Comparison of ENCODE assay signal across 9 cellular contexts in the genomic region with DNA sequence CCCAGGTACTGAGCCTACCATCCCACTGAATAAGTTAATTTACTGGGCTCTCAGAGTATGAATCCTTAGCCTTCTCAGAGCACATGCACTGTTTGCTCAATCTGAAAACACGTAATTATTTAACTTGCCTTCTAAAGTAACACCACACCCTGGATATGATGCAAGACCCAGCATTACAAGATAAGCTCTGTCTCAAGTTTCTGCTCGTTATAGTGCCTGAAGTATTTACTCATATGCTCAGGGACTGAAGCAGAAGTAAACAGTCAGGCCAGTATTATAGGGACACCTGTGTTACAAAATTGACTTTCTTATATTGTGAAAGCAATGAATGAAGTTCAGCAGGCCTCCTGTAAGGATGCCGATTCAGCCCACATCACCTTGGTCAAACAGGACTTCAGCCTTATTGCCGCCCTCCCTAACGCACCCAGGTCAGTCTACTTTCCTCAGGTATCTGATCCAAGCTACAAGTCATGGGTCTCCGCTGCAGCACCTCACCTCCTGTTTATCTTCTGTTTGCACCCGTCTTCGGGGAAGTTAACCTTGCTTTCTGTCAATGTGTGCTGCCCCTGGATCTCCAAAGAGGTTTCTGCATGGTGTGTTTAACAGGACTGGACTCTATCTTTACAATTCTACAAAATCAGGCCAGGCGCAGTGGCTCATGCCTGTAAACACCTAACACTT. TPM values are rescaled to one million over a fixed set of nuclear protein-coding genes. Genes with fewer than 3 reads are reported as not detected.
DNase-seq lines count a peak whose midpoint lies in the region; ATAC-seq and TF ChIP-seq lines count a peak whose summit lies in the region.
"Had no signal": no experiment of that assay in that cellular context is flagged by ENCODE, and none has a peak within 500 bp of the region (broad histone marks: within the 10 kb centered on the region; RNA-seq: fewer than 3 reads in every experiment).

No MANE protein-coding gene starts in this region.

- peaks cover 13 to 17% of the 10 kb centered on the region in 2 donors for H3K4me1 ChIP-seq in gastrocnemius medialis
- H3K4me1 ChIP-seq: SJCRH30 had no signal

- ATAC-seq in gastrocnemius medialis, result peak; percentile 98 to 99
- no peak for ATAC-seq in HG03095 (IDR thresholded peaks at IDR 0.05; ENCODE audit: unreplicated experiment)
- ATAC-seq in naive thymus-derived CD8-positive, alpha-beta T cell, result no peak
- ATAC-seq in GM21528 (IDR thresholded peaks at IDR 0.05; ENCODE audit: low FRiP score, unreplicated experiment), result no peak

- H3K36me3 Mint-ChIP-seq in naive thymus-derived CD8-positive, alpha-beta T cell, result peaks cover 0 to 7% (median 0%) of the 10 kb centered on the region in 3 donors

- in situ Hi-C loops in gastrocnemius medialis (cut with MboI; ENCODE audit: low sequenced_read_pairs in 4 of 4), result no loop called here

- H3K4me1 Mint-ChIP-seq in naive thymus-derived CD8-positive, alpha-beta T cell, result peaks cover 15 to 25% (median 22%) of the 10 kb centered on the region in 4 donors

- no peaks in the 10 kb centered on the region for H3K9me3 ChIP-seq in gastrocnemius medialis
- H3K9me3 ChIP-seq: SJCRH30 had no signal

- intact Hi-C loops in gastrocnemius medialis (cut with DNase I; ENCODE audit: low total_unique reads), result loop anchor here (1.0 kb wide), 2 partner anchors 42 to 47 kb away; no protein-coding TSS in a partner anchor

- peak in 1 of 5 experiments; percentile 15 for TF ChIP-seq CTCF in gastrocnemius medialis (IDR thresholded peaks at IDR 0.05 in 4 of 5, conservative IDR thresholded peaks at IDR 0.05 in 1 of 5)

- no peaks in the 10 kb centered on the region for H3K36me3 ChIP-seq in gastrocnemius medialis
- H3K36me3 ChIP-seq: SJCRH30 had no signal

- peak overlapping the region in 1 of 10 donors; percentile 14 for H3K27ac Mint-ChIP-seq in naive thymus-derived CD8-positive, alpha-beta T cell

- no peaks in the 10 kb centered on the region for H3K27me3 Mint-ChIP-seq in naive thymus-derived CD8-positive, alpha-beta T cell

- TF ChIP-seq POLR2A in erythroblast (IDR thresholded peaks at IDR 0.05; ENCODE audit: low read length) (peak; percentile 46), gastrocnemius medialis (IDR thresholded peaks at IDR 0.05) (peak in 1 of 2 donors; percentile 23)

- H3K4me3 ChIP-seq in gastrocnemius medialis, result no peak overlapping the region
- H3K4me3 ChIP-seq: SJCRH30 had no signal

- POLR2A ChIA-PET in naive thymus-derived CD8-positive, alpha-beta T cell (lab: Charles Lee), result interaction anchor here (2.5 kb wide), 1 partner anchor 17 kb away, joined by 6 read pairs; no protein-coding TSS in a partner anchor

- H3K27ac ChIP-seq in gastrocnemius medialis, result peak overlapping the region; percentile 64 to 86 (median 74)
- H3K27ac ChIP-seq: SJCRH30 had no signal

- H3K4me3 Mint-ChIP-seq in naive thymus-derived CD8-positive, alpha-beta T cell, result no peak overlapping the region

- no peaks in the 10 kb centered on the region for H3K27me3 ChIP-seq in gastrocnemius medialis
- H3K27me3 ChIP-seq: SJCRH30 had no signal

- DNase-seq in H4 (ENCODE audit: low spot score) (peak; percentile 95), NCI-H69 (lab: John Stamatoyannopoulos, UW) (peak; percentile 67), erythroblast (lab: John Stamatoyannopoulos, UW) (peak; percentile 86 to 87), gastrocnemius medialis (peak; percentile 37 to 64), kidney glomerular epithelial cell (lab: John Stamatoyannopoulos, UW) (no peak)
- DNase-seq in naive thymus-derived CD8-positive, alpha-beta T cell, result no peak
- DNase-seq: SJCRH30 had no signal

- H3K9me3 Mint-ChIP-seq in naive thymus-derived CD8-positive, alpha-beta T cell, result no peaks in the 10 kb centered on the region

RNA-seq across cellular contexts. Expression of gene KLF3, which starts 42.9 kb away (rescaled TPM):
- total RNA-seq in H4 (2014; rRNA removed; shearing (Covaris generic)), result 5.2 and 8.0 TPM in 2 replicates
- 10 to 100 TPM; 12.7 to 26.5 (median 19.4) TPM for total RNA-seq in gastrocnemius medialis
- 100 to 1,000 TPM; 124 to 125 TPM for total RNA-seq in naive thymus-derived CD8-positive, alpha-beta T cell
- 10 to 100 TPM; 46.2 to 56.6 (median 50.8) TPM for polyA plus RNA-seq in naive thymus-derived CD8-positive, alpha-beta T cell

Comparison
In these comparisons a context has a peak if more than half of its experiments do, and no peak if none do; other contexts are left out.
1. DNase-seq: peak in H4 (single experiment), NCI-H69 (single experiment), erythroblast (2 of 2) and gastrocnemius medialis (2 of 2); none in naive thymus-derived CD8-positive, alpha-beta T cell (0 of 10) and kidney glomerular epithelial cell (single experiment).
2. ATAC-seq: peak in gastrocnemius medialis (2 of 2); none in HG03095 (single experiment), naive thymus-derived CD8-positive, alpha-beta T cell (0 of 2) and GM21528 (single experiment).
3. RNA of gene KLF3, which starts 42.9 kb away (total RNA-seq): 124 to 125 TPM in naive thymus-derived CD8-positive, alpha-beta T cell; 12.7 to 26.5 TPM in gastrocnemius medialis and 5.2 to 8.0 TPM in H4; every median in the first group is over 4 times any median in the second.